8 cellular contexts compared by ENCODE assay signal in genomic region chr11:7098235-7098832, GRCh38. TPM values are rescaled to one million over a fixed set of nuclear protein-coding genes. Genes with fewer than 3 reads are reported as not detected.
A peak's percentile ranks its signal among the peaks of the same experiment; 100 is the strongest.
DNase-seq lines count a peak whose midpoint lies in the region; ATAC-seq and TF ChIP-seq lines count a peak whose summit lies in the region.

No MANE protein-coding gene starts in this region.

- CTCF ChIA-PET in activated naive CD4-positive, alpha-beta T cell treated with anti-CD3 and anti-CD28 coated beads, Interleukin-2, amount 10 ng/mL, durations not matched to agents 7 days and 5 days (lab: Charles Lee), result interaction anchor here (0.7 to 1.2 kb wide), 13 partner anchors 12 to 889 kb away, joined by 3 to 8 read pairs (median 3); partner anchors contain the start of gene EIF3F

- ATAC-seq in activated naive CD4-positive, alpha-beta T cell treated with anti-CD3 and anti-CD28 coated beads, Interleukin-2, amount 50 U/mL, for 72 hours, result peak; percentile 29 to 77
- peak; percentile 69 for ATAC-seq in HG02642 (IDR thresholded peaks at IDR 0.05; ENCODE audit: poor library complexity, unreplicated experiment)

- no peaks in the 10 kb centered on the region for H3K36me3 Mint-ChIP-seq in activated naive CD4-positive, alpha-beta T cell treated with anti-CD3 and anti-CD28 coated beads, Interleukin-2, amount 50 U/mL, for 72 hours
- H3K36me3 Mint-ChIP-seq in activated naive CD4-positive, alpha-beta T cell treated with anti-CD3 and anti-CD28 coated beads, Interleukin-2, amount 10 ng/mL, durations not matched to agents 7 days and 5 days, result no peaks in the 10 kb centered on the region
- no peaks in the 10 kb centered on the region for H3K36me3 Mint-ChIP-seq in glutamatergic neuron (ENCODE audit: unreplicated experiment)

- DNase-seq in activated naive CD4-positive, alpha-beta T cell treated with anti-CD3 and anti-CD28 coated beads, Interleukin-2, amount 50 U/mL, for 72 hours (ENCODE audit: low spot score in 2 of 2), result no peak
- DNase-seq in activated naive CD4-positive, alpha-beta T cell treated with anti-CD3 and anti-CD28 coated beads, Interleukin-2, amount 10 ng/mL, durations not matched to agents 7 days and 5 days, result no peak
- DNase-seq in NCI-H1694 (lab: John Stamatoyannopoulos, UW) (peak; percentile 35), glutamatergic neuron (no peak), putamen (ENCODE audit: low spot score) (peak; percentile 41)
- DNase-seq in stimulated activated CD4-positive, alpha-beta T cell treated with anti-CD3 and anti-CD28 coated beads, Interleukin-4, amount 100 ng/mL, for 24 hours, result no peak

- no peak overlapping the region for H3K4me3 Mint-ChIP-seq in activated naive CD4-positive, alpha-beta T cell treated with anti-CD3 and anti-CD28 coated beads, Interleukin-2, amount 10 ng/mL, durations not matched to agents 7 days and 5 days
- H3K4me3 Mint-ChIP-seq in glutamatergic neuron (ENCODE audit: unreplicated experiment), result no peak overlapping the region

- no peak overlapping the region for H3K27ac Mint-ChIP-seq in activated naive CD4-positive, alpha-beta T cell treated with anti-CD3 and anti-CD28 coated beads, Interleukin-2, amount 50 U/mL, for 72 hours
- no peak overlapping the region for H3K27ac Mint-ChIP-seq in activated naive CD4-positive, alpha-beta T cell treated with anti-CD3 and anti-CD28 coated beads, Interleukin-2, amount 10 ng/mL, durations not matched to agents 7 days and 5 days
- H3K27ac Mint-ChIP-seq in glutamatergic neuron (ENCODE audit: unreplicated experiment), result no peak overlapping the region

- H3K27me3 Mint-ChIP-seq in activated naive CD4-positive, alpha-beta T cell treated with anti-CD3 and anti-CD28 coated beads, Interleukin-2, amount 10 ng/mL, durations not matched to agents 7 days and 5 days, result peaks cover 4% of the 10 kb centered on the region
- H3K27me3 Mint-ChIP-seq in glutamatergic neuron (ENCODE audit: unreplicated experiment), result peaks cover 2% of the 10 kb centered on the region

- no peaks in the 10 kb centered on the region for H3K4me1 Mint-ChIP-seq in activated naive CD4-positive, alpha-beta T cell treated with anti-CD3 and anti-CD28 coated beads, Interleukin-2, amount 10 ng/mL, durations not matched to agents 7 days and 5 days
- H3K4me1 Mint-ChIP-seq in glutamatergic neuron (ENCODE audit: low read depth, unreplicated experiment), result no peaks in the 10 kb centered on the region

- TF ChIP-seq CTCF in VCaP (conservative IDR thresholded peaks at IDR 0.05) (peak; percentile 73), glutamatergic neuron (IDR thresholded peaks at IDR 0.05; ENCODE audit: partially characterized antibody, unreplicated experiment) (peak; percentile 56)

- H3K27ac ChIP-seq in VCaP, result no peak overlapping the region

- H3K9me3 Mint-ChIP-seq in activated naive CD4-positive, alpha-beta T cell treated with anti-CD3 and anti-CD28 coated beads, Interleukin-2, amount 50 U/mL, for 72 hours, result no peaks in the 10 kb centered on the region
- H3K9me3 Mint-ChIP-seq in activated naive CD4-positive, alpha-beta T cell treated with anti-CD3 and anti-CD28 coated beads, Interleukin-2, amount 10 ng/mL, durations not matched to agents 7 days and 5 days, result no peaks in the 10 kb centered on the region
- H3K9me3 Mint-ChIP-seq in glutamatergic neuron (ENCODE audit: unreplicated experiment), result no peaks in the 10 kb centered on the region

RNA-seq across cellular contexts. Expression of gene RBMXL2, which starts 9.5 kb away (rescaled TPM):
- not detected for total RNA-seq in activated naive CD4-positive, alpha-beta T cell treated with anti-CD3 and anti-CD28 coated beads, Interleukin-2, amount 50 U/mL, for 72 hours
- total RNA-seq in glutamatergic neuron (ENCODE audit: unreplicated experiment), result not detected

Comparison
In these comparisons a context has a peak if more than half of its experiments do, and no peak if none do; other contexts are left out.
1. DNase-seq: peak in NCI-H1694 (single experiment) and putamen (single experiment); none in activated naive CD4-positive, alpha-beta T cell treated with anti-CD3 and anti-CD28 coated beads, Interleukin-2, amount 50 U/mL, for 72 hours (0 of 2), activated naive CD4-positive, alpha-beta T cell treated with anti-CD3 and anti-CD28 coated beads, Interleukin-2, amount 10 ng/mL, durations not matched to agents 7 days and 5 days (single experiment), glutamatergic neuron (single experiment) and stimulated activated CD4-positive, alpha-beta T cell treated with anti-CD3 and anti-CD28 coated beads, Interleukin-4, amount 100 ng/mL, for 24 hours (single experiment).